Comparison of ENCODE assay signal across 8 cellular contexts in genomic region chr14:36519431-36520321, GRCh38. TPM values are rescaled to one million over a fixed set of nuclear protein-coding genes. Genes with fewer than 3 reads are reported as not detected.
A peak's percentile ranks its signal among the peaks of the same experiment; 100 is the strongest.
DNase-seq lines count a peak whose midpoint lies in the region; ATAC-seq and TF ChIP-seq lines count a peak whose summit lies in the region.

TSS of gene NKX2-1 (minus strand) at chr14:36520232. CDS start at chr14:36520129, 103 bp downstream.

- peaks cover 61% of the 10 kb centered on the region for H3K27me3 Mint-ChIP-seq in CD8-positive, alpha-beta T cell (ENCODE audit: low read depth)
- H3K27me3 Mint-ChIP-seq in activated CD4-positive, alpha-beta memory T cell treated with anti-CD3 and anti-CD28 coated beads, Interleukin-2, amount 10 ng/mL, durations not matched to agents 7 days and 5 days = peaks cover 76% of the 10 kb centered on the region

- no peak within 1 kb of the TSS for H3K27ac Mint-ChIP-seq in CD8-positive, alpha-beta T cell
- no peak within 1 kb of the TSS for H3K27ac Mint-ChIP-seq in activated CD4-positive, alpha-beta memory T cell treated with anti-CD3 and anti-CD28 coated beads, Interleukin-2, amount 10 ng/mL, durations not matched to agents 7 days and 5 days

- H3K4me1 ChIP-seq in CD8-positive, alpha-beta T cell (ENCODE audit: insufficient read depth, low read length) = peaks cover 4% of the 10 kb centered on the region
- H3K4me1 ChIP-seq in HUES6 (ENCODE audit: control insufficient read depth, insufficient read depth, low read length) = peaks cover 20% of the 10 kb centered on the region
- peaks cover 25% of the 10 kb centered on the region for H3K4me1 ChIP-seq in mucosa of descending colon (ENCODE audit: low read depth)
- H3K4me1 ChIP-seq in SJCRH30 = no peaks in the 10 kb centered on the region

- H3K9ac ChIP-seq in HUES6 (ENCODE audit: low read length) = no peak within 1 kb of the TSS

- H3K36me3 ChIP-seq in CD8-positive, alpha-beta T cell (ENCODE audit: insufficient read depth, low read length) = no peaks in the 10 kb centered on the region
- H3K36me3 ChIP-seq in HUES6 (ENCODE audit: control insufficient read depth, insufficient read depth, low read length) = no peaks in the 10 kb centered on the region
- H3K36me3 ChIP-seq in mucosa of descending colon (ENCODE audit: low read depth) = no peaks in the 10 kb centered on the region
- no peaks in the 10 kb centered on the region for H3K36me3 ChIP-seq in SJCRH30

- H3K36me3 Mint-ChIP-seq in CD8-positive, alpha-beta T cell = no peaks in the 10 kb centered on the region
- peaks cover 2% of the 10 kb centered on the region for H3K36me3 Mint-ChIP-seq in activated CD4-positive, alpha-beta memory T cell treated with anti-CD3 and anti-CD28 coated beads, Interleukin-2, amount 10 ng/mL, durations not matched to agents 7 days and 5 days (ENCODE audit: low read depth)

- CTCF ChIA-PET in CD8-positive, alpha-beta T cell (lab: Charles Lee) = no interaction called here
- CTCF ChIA-PET in activated CD4-positive, alpha-beta memory T cell treated with anti-CD3 and anti-CD28 coated beads, Interleukin-2, amount 10 ng/mL, durations not matched to agents 7 days and 5 days (lab: Charles Lee) = no interaction called here

- H3K4me1 Mint-ChIP-seq in CD8-positive, alpha-beta T cell (ENCODE audit: low read depth) = peaks cover 14% of the 10 kb centered on the region
- peaks cover 6% of the 10 kb centered on the region for H3K4me1 Mint-ChIP-seq in activated CD4-positive, alpha-beta memory T cell treated with anti-CD3 and anti-CD28 coated beads, Interleukin-2, amount 10 ng/mL, durations not matched to agents 7 days and 5 days

- H3K27ac ChIP-seq in CD8-positive, alpha-beta T cell (ENCODE audit: low read depth, low read length) = no peak within 1 kb of the TSS
- H3K27ac ChIP-seq in HUES6 (ENCODE audit: low read depth, low read length) (no peak within 1 kb of the TSS), SJCRH30 (no peak within 1 kb of the TSS)

- H3K9me3 Mint-ChIP-seq in CD8-positive, alpha-beta T cell = no peaks in the 10 kb centered on the region
- H3K9me3 Mint-ChIP-seq in activated CD4-positive, alpha-beta memory T cell treated with anti-CD3 and anti-CD28 coated beads, Interleukin-2, amount 10 ng/mL, durations not matched to agents 7 days and 5 days = no peaks in the 10 kb centered on the region

- H3K4me3 ChIP-seq in CD8-positive, alpha-beta T cell (ENCODE audit: low read depth, low read length) = no peak within 1 kb of the TSS
- H3K4me3 ChIP-seq in HUES6 (ENCODE audit: low read depth, low read length) = peak within 1 kb of the TSS; percentile 60
- H3K4me3 ChIP-seq in mucosa of descending colon = no peak within 1 kb of the TSS
- H3K4me3 ChIP-seq in SJCRH30 = no peak within 1 kb of the TSS
- H3K4me3 ChIP-seq in foreskin fibroblast (ENCODE audit: low read depth in 1 of 2, low read length in 2 of 2) = no peak within 1 kb of the TSS

- peak within 1 kb of the TSS; percentile 50 for H3K4me3 Mint-ChIP-seq in CD8-positive, alpha-beta T cell
- peak within 1 kb of the TSS; percentile 15 for H3K4me3 Mint-ChIP-seq in activated CD4-positive, alpha-beta memory T cell treated with anti-CD3 and anti-CD28 coated beads, Interleukin-2, amount 10 ng/mL, durations not matched to agents 7 days and 5 days

- H3K9me3 ChIP-seq in CD8-positive, alpha-beta T cell (ENCODE audit: low read length) = no peaks in the 10 kb centered on the region
- no peaks in the 10 kb centered on the region for H3K9me3 ChIP-seq in HUES6 (ENCODE audit: control insufficient read depth, insufficient read depth, low read depth, low read length)
- no peaks in the 10 kb centered on the region for H3K9me3 ChIP-seq in mucosa of descending colon
- H3K9me3 ChIP-seq in SJCRH30 (replicated peaks) = no peaks in the 10 kb centered on the region

- H3K27me3 ChIP-seq in CD8-positive, alpha-beta T cell (ENCODE audit: insufficient read depth, low read length) = peaks cover 17% of the 10 kb centered on the region
- peaks cover 100% of the 10 kb centered on the region for H3K27me3 ChIP-seq in HUES6 (ENCODE audit: control insufficient read depth, insufficient read depth, low read length)
- no peaks in the 10 kb centered on the region for H3K27me3 ChIP-seq in SJCRH30

- POLR2A ChIA-PET in CD8-positive, alpha-beta T cell (lab: Charles Lee) = no interaction called here
- POLR2A ChIA-PET in activated CD4-positive, alpha-beta memory T cell treated with anti-CD3 and anti-CD28 coated beads, Interleukin-2, amount 10 ng/mL, durations not matched to agents 7 days and 5 days (lab: Charles Lee) = no interaction called here

- no peak for TF ChIP-seq CTCF in CD8-positive, alpha-beta T cell (IDR thresholded peaks at IDR 0.05)
- TF ChIP-seq CTCF in mucosa of descending colon (IDR thresholded peaks at IDR 0.05) (no peak), foreskin fibroblast (IDR thresholded peaks at IDR 0.05; ENCODE audit: low read depth, low read length) (no peak)

- DNase-seq in CD8-positive, alpha-beta T cell = no peak
- no peak for DNase-seq in activated CD4-positive, alpha-beta memory T cell treated with anti-CD3 and anti-CD28 coated beads, Interleukin-2, amount 10 ng/mL, durations not matched to agents 7 days and 5 days
- DNase-seq in mucosa of descending colon (peak in 1 of 3 donors; percentile 21), NCI-H526 treated with DMSO at 0.1 percent for 48 hours (lab: John Stamatoyannopoulos, UW) (no peak), SJCRH30 (no peak), globus pallidus (ENCODE audit: low spot score) (no peak), foreskin fibroblast (no peak)

- no peak for ATAC-seq in CD8-positive, alpha-beta T cell
- ATAC-seq in mucosa of descending colon = peak; percentile 7

- intact Hi-C loops in CD8-positive, alpha-beta T cell (cut with DNase I, micrococcal nuclease) = no loop called here
- intact Hi-C loops in mucosa of descending colon (cut with DNase I, micrococcal nuclease) = no loop called here

RNA-seq across cellular contexts. Expression of gene NKX2-1, which starts in this region (rescaled TPM):
- total RNA-seq in CD8-positive, alpha-beta T cell = not detected
- not detected for total RNA-seq in activated CD4-positive, alpha-beta memory T cell treated with anti-CD3 and anti-CD28 coated beads, Interleukin-2, amount 10 ng/mL, durations not matched to agents 7 days and 5 days
- not detected for total RNA-seq in mucosa of descending colon
- not detected in 2 replicates for total RNA-seq in SJCRH30 (2014; rRNA removed; shearing (Covaris generic))

Comparison
In these comparisons a context has a peak if more than half of its experiments do, and no peak if none do; other contexts are left out.
1. Peak in ATAC-seq in mucosa of descending colon; RNA of the gene not detected or under 1 TPM.